ENCODE assay signal across 1 cellular context in the genomic region with DNA sequence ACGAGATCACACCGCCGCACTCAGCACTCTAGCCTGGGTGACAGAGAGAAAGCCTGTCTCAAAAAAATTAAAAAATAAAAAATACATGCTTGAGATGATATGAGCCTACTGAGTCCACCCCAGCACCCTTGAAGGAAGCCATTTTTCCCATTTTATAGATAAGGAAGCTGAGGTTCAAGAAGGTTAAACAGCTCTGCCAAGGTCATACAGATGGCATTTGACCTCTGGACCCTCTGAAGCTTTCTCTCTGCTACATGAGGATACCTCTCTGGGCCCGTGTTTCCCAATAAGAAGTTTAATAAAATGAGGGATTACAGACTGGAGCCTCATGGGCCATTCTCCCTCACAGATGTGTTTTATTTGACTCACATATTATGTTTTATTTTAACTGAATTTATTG.
TF ChIP-seq lines count a peak whose summit lies in the region.

No MANE protein-coding gene starts in this region.

TF ChIP-seq in endothelial cell of umbilical vein, 7 proteins besides CTCF, POLR2A, EP300 and RAD21 (continued from another document):
- TF ChIP-seq, protein P1, sequence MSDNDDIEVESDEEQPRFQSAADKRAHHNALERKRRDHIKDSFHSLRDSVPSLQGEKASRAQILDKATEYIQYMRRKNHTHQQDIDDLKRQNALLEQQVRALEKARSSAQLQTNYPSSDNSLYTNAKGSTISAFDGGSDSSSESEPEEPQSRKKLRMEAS (IDR thresholded peaks at IDR 0.05; ENCODE audit: insufficient read depth, insufficient read length) = no peak
- TF ChIP-seq JUN (IDR thresholded peaks at IDR 0.05; ENCODE audit: borderline replicate concordance, insufficient read depth, insufficient read length, low read depth) = no peak
